9 cellular contexts compared by ENCODE assay signal in the genomic region with DNA sequence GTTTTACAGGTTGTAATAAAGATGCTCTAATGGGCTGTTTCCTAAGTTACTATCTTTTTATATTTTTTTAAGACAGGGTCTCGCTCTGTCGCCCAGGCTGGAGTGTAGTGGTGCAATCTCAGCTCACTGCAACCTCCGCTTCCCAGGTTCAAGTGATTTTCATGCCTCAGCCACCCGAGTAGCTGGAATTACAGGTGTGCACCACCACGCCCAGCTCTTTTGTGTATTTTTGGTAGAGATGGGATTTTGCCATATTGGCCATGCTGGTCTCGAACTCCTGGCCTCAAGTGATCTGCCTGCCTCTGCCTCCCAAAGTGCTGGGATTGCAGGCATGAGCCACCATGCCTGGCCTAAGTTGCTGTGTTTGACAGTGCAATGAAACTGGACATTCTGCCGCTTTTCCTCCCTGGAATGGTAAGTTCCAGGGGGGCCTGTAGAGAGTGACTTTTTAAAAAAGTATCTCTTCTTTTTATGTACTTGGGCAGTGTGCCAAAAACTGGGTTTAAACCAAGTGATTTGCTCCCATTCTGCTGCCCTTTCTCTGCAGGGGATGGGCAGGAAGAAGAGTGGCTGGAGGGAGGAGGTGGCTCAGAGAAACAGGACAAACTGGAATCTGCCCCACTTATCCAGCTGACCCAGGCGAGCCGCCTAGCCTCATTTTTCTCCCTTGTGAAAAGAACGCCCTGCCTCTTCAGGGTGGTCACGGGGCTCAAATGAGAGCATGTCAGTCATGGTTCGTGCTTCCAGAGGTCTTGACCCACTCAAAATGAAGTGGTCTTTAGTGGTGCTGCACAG. TPM values are rescaled to one million over a fixed set of nuclear protein-coding genes. Genes with fewer than 3 reads are reported as not detected.
DNase-seq lines count a peak whose midpoint lies in the region; ATAC-seq and TF ChIP-seq lines count a peak whose summit lies in the region.
"Had no signal": no experiment of that assay in that cellular context is flagged by ENCODE, and none has a peak within 500 bp of the region (broad histone marks: within the 10 kb centered on the region; RNA-seq: fewer than 3 reads in every experiment).

No MANE protein-coding gene starts in this region.

- H3K18ac ChIP-seq in mesendoderm (ENCODE audit: low read length), result no peak overlapping the region

- no peaks in the 10 kb centered on the region for H3K79me2 ChIP-seq in KMS-11 (ENCODE audit: insufficient read depth, low read depth)
- no peaks in the 10 kb centered on the region for H3K79me2 ChIP-seq in mesendoderm (ENCODE audit: control insufficient read depth, insufficient read depth, low read length)
- no peaks in the 10 kb centered on the region for H3K79me2 ChIP-seq in MM.1S (ENCODE audit: low read length)

- no peaks in the 10 kb centered on the region for H3F3A ChIP-seq in MM.1S (ENCODE audit: insufficient read depth, low read length)

- H3K23ac ChIP-seq in mesendoderm (ENCODE audit: low read length), result no peak overlapping the region

- no peak overlapping the region for H2BK5ac ChIP-seq in mesendoderm (ENCODE audit: low read length)

- peak overlapping the region; percentile 47 for H3K4me3 ChIP-seq in CD8-positive, alpha-beta memory T cell (ENCODE audit: low read length)
- no peak overlapping the region for H3K4me3 ChIP-seq in KMS-11 (IDR thresholded peaks at IDR 0.05; ENCODE audit: insufficient read depth, low read depth, low read length)
- H3K4me3 ChIP-seq in mesendoderm (ENCODE audit: low read length), result no peak overlapping the region
- no peak overlapping the region for H3K4me3 ChIP-seq in MM.1S (ENCODE audit: low read length)

- no peaks in the 10 kb centered on the region for H3K9me2 ChIP-seq in MM.1S (replicated peaks; ENCODE audit: insufficient read depth, low read length)

- H3K9me3 ChIP-seq in CD8-positive, alpha-beta memory T cell (ENCODE audit: low read length), result no peaks in the 10 kb centered on the region
- no peaks in the 10 kb centered on the region for H3K9me3 ChIP-seq in MM.1S (replicated peaks; ENCODE audit: insufficient read depth, low read length)

- WGBS in mesendoderm (ENCODE audit: extremely low coverage, insufficient coverage, low lambda C conversion rate), result no CpG with 5 or more reads among the region's 12 CpGs

- H3K27me3 Mint-ChIP-seq in CD8-positive, alpha-beta memory T cell, result no peaks in the 10 kb centered on the region
- no peaks in the 10 kb centered on the region for H3K27me3 Mint-ChIP-seq in activated naive CD8-positive, alpha-beta T cell treated with anti-CD3 and anti-CD28 coated beads, Interleukin-2, amount 50 U/mL, for 24 hours

- H3K9ac ChIP-seq in KMS-11 (no peak overlapping the region), mesendoderm (ENCODE audit: low read length) (no peak overlapping the region), MM.1S (ENCODE audit: low read length) (no peak overlapping the region)

- H2BK120ac ChIP-seq in mesendoderm (ENCODE audit: low read depth, low read length), result no peak overlapping the region

- no peak overlapping the region for H4K8ac ChIP-seq in mesendoderm (ENCODE audit: low read depth, low read length)

- DNase-seq in CD8-positive, alpha-beta memory T cell, result no peak
- DNase-seq in activated naive CD8-positive, alpha-beta T cell treated with anti-CD3 and anti-CD28 coated beads, Interleukin-2, amount 50 U/mL, for 24 hours, result no peak
- DNase-seq in mesendoderm (no peak), 8988T (no peak), MM.1S (no peak)

- peak overlapping the region; percentile 52 to 93 (median 89) for H3K4me3 Mint-ChIP-seq in CD8-positive, alpha-beta memory T cell
- H3K4me3 Mint-ChIP-seq in activated naive CD8-positive, alpha-beta T cell treated with anti-CD3 and anti-CD28 coated beads, Interleukin-2, amount 50 U/mL, for 24 hours, result peak overlapping the region; percentile 86

- POLR2A ChIA-PET in CD8-positive, alpha-beta memory T cell (lab: Charles Lee), result interaction anchor here (2.9 kb wide), 1 partner anchor 11 kb away, joined by 20 read pairs; no protein-coding TSS in a partner anchor

- CTCF ChIA-PET in CD8-positive, alpha-beta memory T cell (lab: Charles Lee), result interaction anchor here (1.3 kb wide), 1 partner anchor 12 kb away, joined by 4 read pairs; no protein-coding TSS in a partner anchor

- no peak overlapping the region for H3K4ac ChIP-seq in mesendoderm (ENCODE audit: low read depth, low read length)

- H3K56ac ChIP-seq in mesendoderm (ENCODE audit: low read length), result peak overlapping the region; percentile 25

- no peaks in the 10 kb centered on the region for H3K79me1 ChIP-seq in mesendoderm (ENCODE audit: low read length)

- peaks cover 30% of the 10 kb centered on the region for H3K36me3 ChIP-seq in CD8-positive, alpha-beta memory T cell (ENCODE audit: insufficient read depth, low read length)
- H3K36me3 ChIP-seq in KMS-11 (ENCODE audit: insufficient read depth), result no peaks in the 10 kb centered on the region
- no peaks in the 10 kb centered on the region for H3K36me3 ChIP-seq in mesendoderm (ENCODE audit: control insufficient read depth, insufficient read depth, low read length)
- no peaks in the 10 kb centered on the region for H3K36me3 ChIP-seq in MM.1S (replicated peaks; ENCODE audit: insufficient read depth, low read length)

- H2AK5ac ChIP-seq in mesendoderm (ENCODE audit: low read length), result no peak overlapping the region

- no peak overlapping the region for H4K5ac ChIP-seq in mesendoderm (ENCODE audit: low read length)

- TF ChIP-seq CTCF in KMS-11 (conservative IDR thresholded peaks at IDR 0.05; ENCODE audit: low read depth, low read length) (no peak), MM.1S (IDR thresholded peaks at IDR 0.05; ENCODE audit: low read length) (no peak)

- no peak for ATAC-seq in activated naive CD8-positive, alpha-beta T cell treated with anti-CD3 and anti-CD28 coated beads, Interleukin-2, amount 50 U/mL, for 24 hours
- ATAC-seq in HG03469 (IDR thresholded peaks at IDR 0.05; ENCODE audit: unreplicated experiment) (no peak), HG03457 (IDR thresholded peaks at IDR 0.05; ENCODE audit: unreplicated experiment) (no peak)

- H4K20me1 ChIP-seq in KMS-11 (ENCODE audit: insufficient read depth), result no peaks in the 10 kb centered on the region
- H4K20me1 ChIP-seq in MM.1S (ENCODE audit: insufficient read depth, low read length), result no peaks in the 10 kb centered on the region

- H3K4me1 ChIP-seq in CD8-positive, alpha-beta memory T cell (ENCODE audit: insufficient read depth, low read length), result peaks cover 21% of the 10 kb centered on the region
- H3K4me1 ChIP-seq in KMS-11 (ENCODE audit: low read depth, poor library complexity, severe bottlenecking) (peaks cover 17% of the 10 kb centered on the region), mesendoderm (ENCODE audit: control insufficient read depth, low read depth, low read length) (peaks cover 8% of the 10 kb centered on the region), MM.1S (ENCODE audit: low read length) (no peaks in the 10 kb centered on the region)

- H3K36me3 Mint-ChIP-seq in CD8-positive, alpha-beta memory T cell, result peaks cover 3 to 48% (median 13%) of the 10 kb centered on the region in 3 donors
- H3K36me3 Mint-ChIP-seq in activated naive CD8-positive, alpha-beta T cell treated with anti-CD3 and anti-CD28 coated beads, Interleukin-2, amount 50 U/mL, for 24 hours (ENCODE audit: low read depth), result peaks cover 24% of the 10 kb centered on the region

- H3K27ac Mint-ChIP-seq in CD8-positive, alpha-beta memory T cell, result peak overlapping the region in 5 of 8 donors; percentile 12 to 90 (median 51)
- H3K27ac Mint-ChIP-seq in activated naive CD8-positive, alpha-beta T cell treated with anti-CD3 and anti-CD28 coated beads, Interleukin-2, amount 50 U/mL, for 24 hours, result no peak overlapping the region

- no peak overlapping the region for H3K27ac ChIP-seq in CD8-positive, alpha-beta memory T cell (ENCODE audit: low read depth, low read length)
- no peak overlapping the region for H3K27ac ChIP-seq in KMS-11
- no peak overlapping the region for H3K27ac ChIP-seq in mesendoderm (ENCODE audit: low read depth, low read length)
- H3K27ac ChIP-seq in MM.1S (ENCODE audit: low read length), result no peak overlapping the region

- H3K4me2 ChIP-seq in KMS-11 (peak overlapping the region; percentile 83; the same call in 1 of the 2 replicates), mesendoderm (ENCODE audit: low read length) (no peak overlapping the region), MM.1S (ENCODE audit: low read depth, low read length) (no peak overlapping the region)

- H3K27me3 ChIP-seq in CD8-positive, alpha-beta memory T cell (ENCODE audit: insufficient read depth, low read length, poor library complexity, severe bottlenecking), result no peaks in the 10 kb centered on the region
- H3K27me3 ChIP-seq in KMS-11 (ENCODE audit: insufficient read depth, low read depth) (no peaks in the 10 kb centered on the region; the same call in 1 of the 2 replicates), mesendoderm (ENCODE audit: insufficient read depth, low read length, poor library complexity) (no peaks in the 10 kb centered on the region), MM.1S (replicated peaks; ENCODE audit: insufficient read depth, low read length) (peaks cover 91% of the 10 kb centered on the region)

- H2BK15ac ChIP-seq in mesendoderm (replicated peaks; ENCODE audit: low read depth), result no peak overlapping the region

- no peak overlapping the region for H2AFZ ChIP-seq in KMS-11 (ENCODE audit: low read depth)
- no peak overlapping the region for H2AFZ ChIP-seq in MM.1S (ENCODE audit: low read length)

- H3K4me1 Mint-ChIP-seq in CD8-positive, alpha-beta memory T cell, result peaks cover 34 to 70% (median 62%) of the 10 kb centered on the region in 3 donors
- peaks cover 30% of the 10 kb centered on the region for H3K4me1 Mint-ChIP-seq in activated naive CD8-positive, alpha-beta T cell treated with anti-CD3 and anti-CD28 coated beads, Interleukin-2, amount 50 U/mL, for 24 hours

- no peaks in the 10 kb centered on the region for H3K9me3 Mint-ChIP-seq in CD8-positive, alpha-beta memory T cell
- H3K9me3 Mint-ChIP-seq in activated naive CD8-positive, alpha-beta T cell treated with anti-CD3 and anti-CD28 coated beads, Interleukin-2, amount 50 U/mL, for 24 hours, result no peaks in the 10 kb centered on the region

RNA-seq across cellular contexts. Expression of a gene that starts 2.3 kb away (rescaled TPM):
- 10 to 100 TPM; 16.6 to 16.9 TPM for total RNA-seq in CD8-positive, alpha-beta memory T cell
- 6.5 TPM for polyA plus RNA-seq in CD8-positive, alpha-beta memory T cell
- polyA plus RNA-seq in mesendoderm (2013, experiment 1 of 2), result 15.0 TPM
- polyA plus RNA-seq in mesendoderm (2013, experiment 2 of 2), result 16.0 TPM

RNA-seq across cellular contexts. Expression of a gene that starts 19.9 kb away (rescaled TPM):
- not detected for total RNA-seq in CD8-positive, alpha-beta memory T cell
- polyA plus RNA-seq in CD8-positive, alpha-beta memory T cell, result not detected
- 0.27 TPM for polyA plus RNA-seq in mesendoderm (2013, experiment 1 of 2)
- polyA plus RNA-seq in mesendoderm (2013, experiment 2 of 2), result 0.25 TPM
- total RNA-seq: cardiac septum had no signal
